Comparison of ENCODE assay signal across 1 cellular context in the genomic region with DNA sequence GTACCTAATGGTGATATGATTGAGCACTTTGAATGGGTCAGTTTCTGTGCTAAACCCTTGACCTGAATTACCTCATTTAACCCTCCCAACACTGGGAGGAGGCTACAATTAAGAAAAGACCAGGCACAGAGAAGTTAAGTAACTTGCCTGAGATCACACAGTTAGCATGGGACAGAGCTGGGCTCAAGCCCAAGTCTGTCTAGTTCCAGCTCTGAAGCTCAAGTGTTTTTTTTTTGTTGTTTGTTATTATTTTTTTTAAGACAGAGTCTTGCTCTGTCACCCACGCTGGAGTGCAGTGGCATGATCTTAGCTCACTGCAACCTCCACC.
A peak's percentile ranks its signal among the peaks of the same experiment; 100 is the strongest.
TF ChIP-seq lines count a peak whose summit lies in the region.

No MANE protein-coding gene starts in this region.

TF ChIP-seq in K562, 482 proteins besides CTCF, POLR2A, EP300 and RAD21:
- TF ChIP-seq RBFOX2 (IDR thresholded peaks at IDR 0.05; ENCODE audit: low read depth, low read length), result 0 out of 2 replicates have a peak, but pooled peaks have one; percentile 3
- 0 out of 2 replicates have a peak, but pooled peaks have one; percentile 1 for TF ChIP-seq CTBP1 (IDR thresholded peaks at IDR 0.05; ENCODE audit: borderline replicate concordance)
- TF ChIP-seq ZFP36 (IDR thresholded peaks at IDR 0.05; ENCODE audit: low read depth, low read length, partially characterized antibody), result peak; percentile 63
- TF ChIP-seq TRIM24 (IDR thresholded peaks at IDR 0.05), result no peak
- TF ChIP-seq RBM25 (IDR thresholded peaks at IDR 0.05; ENCODE audit: low read depth, low read length, severe bottlenecking), result peak; percentile 79
- no peak for TF ChIP-seq HIVEP1 (CRISPR knock-in tag; IDR thresholded peaks at IDR 0.05)
